24 cellular contexts compared by ENCODE assay signal in genomic region chr15:92105611-92106010, GRCh38.
DNase-seq lines count a peak whose midpoint lies in the region; ATAC-seq and TF ChIP-seq lines count a peak whose summit lies in the region.
"Had no signal": no experiment of that assay in that cellular context is flagged by ENCODE, and none has a peak within 500 bp of the region (broad histone marks: within the 10 kb centered on the region; RNA-seq: fewer than 3 reads in every experiment).

No MANE protein-coding gene starts in this region.

- H3K9me3 ChIP-seq in heart left ventricle (no peaks in the 10 kb centered on the region), neural progenitor cell (ENCODE audit: low read depth) (no peaks in the 10 kb centered on the region)
- H3K9me3 ChIP-seq: A549; BE2C; BLaER1 treated with 17β-estradiol and CSF1 and Interleukin-3, amounts not matched to agents 10 nM and 100 nM; HAP-1 had no signal

- H3K27me3 ChIP-seq in heart left ventricle (no peaks in the 10 kb centered on the region), neural progenitor cell (no peaks in the 10 kb centered on the region)
- H3K27me3 ChIP-seq: BE2C; BLaER1 treated with 17β-estradiol and CSF1 and Interleukin-3, amounts not matched to agents 10 nM and 100 nM had no signal

- DNase-seq in heart left ventricle = no peak
- DNase-seq in Right ventricle myocardium superior = no peak
- no peak for DNase-seq in WTC11 (ENCODE audit: low spot score)
- DNase-seq in neural progenitor cell (ENCODE audit: low spot score) = no peak
- no peak for DNase-seq in kidney tubule cell (ENCODE audit: low spot score)
- no peak for DNase-seq in cerebellar cortex (ENCODE audit: low spot score)
- DNase-seq: 8988T; ACHN; AML-193; BE2C; CD4-positive, alpha-beta T cell; CD8-positive, alpha-beta memory T cell; DMS 273 treated with DMSO at 0.1 percent for 48 hours; DMS79; EL; GDM1; GM23248; HFFc6 had no signal

- H2AFZ ChIP-seq in neural progenitor cell (replicated peaks) = no peak overlapping the region
- H2AFZ ChIP-seq: GM23248 had no signal

- H3K27ac ChIP-seq in heart left ventricle = no peak overlapping the region
- H3K27ac ChIP-seq in neural progenitor cell = no peak overlapping the region
- H3K27ac ChIP-seq: A549; BLaER1 treated with 17β-estradiol and CSF1 and Interleukin-3, amounts not matched to agents 10 nM and 100 nM; GM23248 had no signal

- H3K4me3 Mint-ChIP-seq in WTC11 = no peak overlapping the region
- H3K4me3 Mint-ChIP-seq in neural progenitor cell = no peak overlapping the region
- H3K4me3 Mint-ChIP-seq: CD14-positive monocyte; CD4-positive, alpha-beta T cell; HFFc6 had no signal

- H3K36me3 Mint-ChIP-seq in WTC11 = peaks cover 9% of the 10 kb centered on the region
- no peaks in the 10 kb centered on the region for H3K36me3 Mint-ChIP-seq in neural progenitor cell

- H3K4me1 Mint-ChIP-seq in WTC11 = peaks cover 57% of the 10 kb centered on the region
- H3K4me1 Mint-ChIP-seq in neural progenitor cell = peaks cover 45% of the 10 kb centered on the region

- H3K9me3 Mint-ChIP-seq in WTC11 = peaks cover 4% of the 10 kb centered on the region
- H3K9me3 Mint-ChIP-seq in neural progenitor cell = no peaks in the 10 kb centered on the region
- H3K9me3 Mint-ChIP-seq: CD14-positive monocyte; CD4-positive, alpha-beta T cell; CD8-positive, alpha-beta memory T cell; HFFc6 had no signal

- H3K4me3 ChIP-seq in heart left ventricle = no peak overlapping the region
- no peak overlapping the region for H3K4me3 ChIP-seq in neural progenitor cell
- H3K4me3 ChIP-seq: A549; BLaER1 treated with 17β-estradiol and CSF1 and Interleukin-3, amounts not matched to agents 10 nM and 100 nM; GM12878; GM23248; HAP-1 had no signal

- 66 to 78% (median 71%) methylated on average over 10 of the region's 10 CpGs for WGBS in heart left ventricle, 4 donors

- POLR2A ChIA-PET in WTC11 (lab: Charles Lee) = no interaction called here

- no peak for TF ChIP-seq POLR2A in heart left ventricle (IDR thresholded peaks at IDR 0.05)

- peak overlapping the region; percentile 21 for H3K27ac Mint-ChIP-seq in WTC11
- H3K27ac Mint-ChIP-seq in neural progenitor cell = peak overlapping the region; percentile 58
- H3K27ac Mint-ChIP-seq: CD14-positive monocyte; CD4-positive, alpha-beta T cell; HFFc6 had no signal

- no peaks in the 10 kb centered on the region for H3K27me3 Mint-ChIP-seq in WTC11 (ENCODE audit: low read depth)
- peaks cover 10% of the 10 kb centered on the region for H3K27me3 Mint-ChIP-seq in neural progenitor cell (ENCODE audit: insufficient read depth, low read depth)
- H3K27me3 Mint-ChIP-seq: CD4-positive, alpha-beta T cell had no signal

- peaks cover 0 to 47% (median 8%) of the 10 kb centered on the region in 12 donors for H3K4me1 ChIP-seq in heart left ventricle
- peaks cover 48% of the 10 kb centered on the region for H3K4me1 ChIP-seq in neural progenitor cell
- H3K4me1 ChIP-seq: A549, BE2C, HAP-1 had no signal

- H3F3A ChIP-seq in neural progenitor cell (ENCODE audit: low read depth) = peaks cover 6% of the 10 kb centered on the region

- ATAC-seq in heart left ventricle (peak in 3 of 4 donors; percentile 29 to 62 (median 45)), Right ventricle myocardium superior (ENCODE audit: poor library complexity) (no peak), WTC11 (no peak), HG02852 (IDR thresholded peaks at IDR 0.05; ENCODE audit: unreplicated experiment) (no peak)
- ATAC-seq: A549, GM12878 had no signal

- H3K9ac ChIP-seq in neural progenitor cell = no peak overlapping the region
- H3K9ac ChIP-seq: BLaER1 treated with 17β-estradiol and CSF1 and Interleukin-3, amounts not matched to agents 10 nM and 100 nM; GM23248 had no signal

- H3K36me3 ChIP-seq in heart left ventricle = peaks cover 0 to 49% (median 11%) of the 10 kb centered on the region in 9 donors
- no peaks in the 10 kb centered on the region for H3K36me3 ChIP-seq in neural progenitor cell
- H3K36me3 ChIP-seq: BE2C, HAP-1 had no signal

- H3K4me2 ChIP-seq in neural progenitor cell = no peak overlapping the region
- H3K4me2 ChIP-seq: A549; BLaER1 treated with 17β-estradiol and CSF1 and Interleukin-3, amounts not matched to agents 10 nM and 100 nM had no signal

- CTCF ChIA-PET in WTC11 (lab: Charles Lee) = interaction anchor here (0.5 to 1.6 kb wide), 4 partner anchors 117 to 459 kb away, joined by 3 to 4 read pairs (median 3); no protein-coding TSS in a partner anchor

- H4K20me1 ChIP-seq in neural progenitor cell (ENCODE audit: low read depth) = no peaks in the 10 kb centered on the region

- intact Hi-C loops in heart left ventricle (cut with DNase I) (loop anchor here in 1 of 10 donors (10.0 kb wide), 1 partner anchor 89 kb away; no protein-coding TSS in a partner anchor), Right ventricle myocardium superior (cut with DNase I) (no loop called here)

- no peak for TF ChIP-seq CTCF in heart left ventricle (IDR thresholded peaks at IDR 0.05)
- TF ChIP-seq CTCF in WTC11 (IDR thresholded peaks at IDR 0.05) = no peak
- no peak for TF ChIP-seq CTCF in neural progenitor cell (IDR thresholded peaks at IDR 0.05)

- H3K79me2 ChIP-seq in neural progenitor cell (ENCODE audit: low read depth) = no peaks in the 10 kb centered on the region

TF ChIP-seq in WTC11, 78 proteins besides CTCF, POLR2A, EP300 and RAD21:
- TF ChIP-seq NR1H2 (CRISPR knock-in tag; IDR thresholded peaks at IDR 0.05) (no peak), ZNF512 (CRISPR knock-in tag; IDR thresholded peaks at IDR 0.05; ENCODE audit: borderline replicate concordance) (no peak), GRHL2 (CRISPR knock-in tag; IDR thresholded peaks at IDR 0.05; ENCODE audit: insufficient replicate concordance, severe bottlenecking) (no peak), NFYB (CRISPR knock-in tag; conservative IDR thresholded peaks at IDR 0.05; ENCODE audit: low read depth) (no peak), SMAD3 (CRISPR knock-in tag; IDR thresholded peaks at IDR 0.05; ENCODE audit: borderline replicate concordance) (no peak), JAZF1 (CRISPR knock-in tag; IDR thresholded peaks at IDR 0.05) (no peak), E2F4 (CRISPR knock-in tag; IDR thresholded peaks at IDR 0.05; ENCODE audit: borderline replicate concordance, low read depth) (no peak), NR3C1 (CRISPR knock-in tag; conservative IDR thresholded peaks at IDR 0.05; ENCODE audit: low read depth) (no peak), MXD4 (CRISPR knock-in tag; IDR thresholded peaks at IDR 0.05; ENCODE audit: borderline replicate concordance) (no peak), ZNF423 (CRISPR knock-in tag; IDR thresholded peaks at IDR 0.05) (no peak), GTF2I (CRISPR knock-in tag; conservative IDR thresholded peaks at IDR 0.05) (no peak)

Comparison
In these comparisons a context has a peak if more than half of its experiments do, and no peak if none do; other contexts are left out.
1. ATAC-seq: peak in heart left ventricle (3 of 4); none in Right ventricle myocardium superior (single experiment), WTC11 (single experiment) and HG02852 (single experiment).